ENCODE assay signal across 9 cellular contexts in genomic region chr14:68607081-68607851, GRCh38.
DNase-seq lines count a peak whose midpoint lies in the region; ATAC-seq and TF ChIP-seq lines count a peak whose summit lies in the region.
"Had no signal": no experiment of that assay in that cellular context is flagged by ENCODE, and none has a peak within 500 bp of the region (broad histone marks: within the 10 kb centered on the region; RNA-seq: fewer than 3 reads in every experiment).

No MANE protein-coding gene starts in this region.

- H3K4me1 Mint-ChIP-seq in CD8-positive, alpha-beta T cell (ENCODE audit: low read depth) = peaks cover 17% of the 10 kb centered on the region
- H3K4me1 Mint-ChIP-seq in T-cell (peaks cover 0 to 15% (median 14%) of the 10 kb centered on the region in 3 donors), progenitor cell of endocrine pancreas (ENCODE audit: low read depth) (peaks cover 33% of the 10 kb centered on the region)

- H3K4me1 ChIP-seq in CD8-positive, alpha-beta T cell (ENCODE audit: insufficient read depth, low read length) = peaks cover 15% of the 10 kb centered on the region
- H3K4me1 ChIP-seq in heart left ventricle = peaks cover 0 to 54% (median 32%) of the 10 kb centered on the region in 12 donors

- TF ChIP-seq CTCF in CD8-positive, alpha-beta T cell (IDR thresholded peaks at IDR 0.05) = no peak
- TF ChIP-seq CTCF in heart left ventricle (IDR thresholded peaks at IDR 0.05) = no peak
- no peak for TF ChIP-seq CTCF in progenitor cell of endocrine pancreas (IDR thresholded peaks at IDR 0.05; ENCODE audit: unreplicated experiment)

- DNase-seq in CD8-positive, alpha-beta T cell = no peak
- DNase-seq in T-cell (no peak), heart left ventricle (peak in 2 of 5 donors; percentile 40 to 54), progenitor cell of endocrine pancreas (ENCODE audit: low spot score, unreplicated experiment) (no peak), NCI-H2227 treated with DMSO at 0.1 percent for 48 hours (lab: John Stamatoyannopoulos, UW) (no peak)
- DNase-seq: NCI-H1930 had no signal

- CTCF ChIA-PET in CD8-positive, alpha-beta T cell (lab: Charles Lee) = no interaction called here
- CTCF ChIA-PET in T-cell (lab: Charles Lee) = no interaction called here

- no peaks in the 10 kb centered on the region for H3K36me3 ChIP-seq in CD8-positive, alpha-beta T cell (ENCODE audit: insufficient read depth, low read length)
- H3K36me3 ChIP-seq in heart left ventricle = no peaks in the 10 kb centered on the region

- no peaks in the 10 kb centered on the region for H3K9me3 ChIP-seq in CD8-positive, alpha-beta T cell (ENCODE audit: low read length)
- H3K9me3 ChIP-seq in heart left ventricle = peaks cover 0 to 11% (median 0%) of the 10 kb centered on the region in 12 donors

- 62 to 78% (median 75%) methylated on average over 16 of the region's 16 CpGs for WGBS in heart left ventricle, 4 donors

- TF ChIP-seq POLR2A in heart left ventricle (IDR thresholded peaks at IDR 0.05) = no peak

- peak overlapping the region; percentile 62 for H3K27ac Mint-ChIP-seq in CD8-positive, alpha-beta T cell
- H3K27ac Mint-ChIP-seq in T-cell = peak overlapping the region; percentile 8 to 88
- H3K27ac Mint-ChIP-seq in progenitor cell of endocrine pancreas = peak overlapping the region; percentile 89

- POLR2A ChIA-PET in CD8-positive, alpha-beta T cell (lab: Charles Lee) = interaction anchor here (0.5 kb wide), 1 partner anchor 103 kb away, joined by 3 read pairs; no protein-coding TSS in a partner anchor
- POLR2A ChIA-PET in T-cell (lab: Charles Lee) = interaction anchor here in 1 of 2 donors (0.6 kb wide), 1 partner anchor 1172 kb away, joined by 3 read pairs; no protein-coding TSS in a partner anchor

- H3K27me3 Mint-ChIP-seq in CD8-positive, alpha-beta T cell (ENCODE audit: low read depth) = no peaks in the 10 kb centered on the region
- no peaks in the 10 kb centered on the region for H3K27me3 Mint-ChIP-seq in T-cell
- H3K27me3 Mint-ChIP-seq in progenitor cell of endocrine pancreas = no peaks in the 10 kb centered on the region

- H3K4me3 ChIP-seq in CD8-positive, alpha-beta T cell (ENCODE audit: low read depth, low read length) = no peak overlapping the region
- no peak overlapping the region for H3K4me3 ChIP-seq in heart left ventricle

- H3K36me3 Mint-ChIP-seq in CD8-positive, alpha-beta T cell = no peaks in the 10 kb centered on the region
- H3K36me3 Mint-ChIP-seq in T-cell (no peaks in the 10 kb centered on the region), progenitor cell of endocrine pancreas (ENCODE audit: insufficient read depth) (no peaks in the 10 kb centered on the region)

- H3K27ac ChIP-seq in CD8-positive, alpha-beta T cell (ENCODE audit: low read depth, low read length) = no peak overlapping the region
- peak overlapping the region; percentile 26 to 92 (median 70) for H3K27ac ChIP-seq in heart left ventricle

- intact Hi-C loops in CD8-positive, alpha-beta T cell (cut with DNase I, micrococcal nuclease) = no loop called here
- intact Hi-C loops in heart left ventricle (cut with DNase I) = no loop called here

- ATAC-seq in CD8-positive, alpha-beta T cell = no peak
- peak in 2 of 4 experiments; percentile 48 to 55 for ATAC-seq in T-cell (replicated peaks in 1 of 4)
- ATAC-seq in heart left ventricle = peak in 1 of 4 donors; percentile 33
- no peak for ATAC-seq in GM19455 (IDR thresholded peaks at IDR 0.05; ENCODE audit: unreplicated experiment)
- ATAC-seq in SK-N-SH treated with all-trans-retinoic acid at 6 μM for 48 hours = no peak
- no peak for ATAC-seq in GM18907 (IDR thresholded peaks at IDR 0.05; ENCODE audit: unreplicated experiment)

- peaks cover 4% of the 10 kb centered on the region for H3K9me3 Mint-ChIP-seq in CD8-positive, alpha-beta T cell
- peaks cover 0 to 7% (median 6%) of the 10 kb centered on the region in 3 donors for H3K9me3 Mint-ChIP-seq in T-cell
- no peaks in the 10 kb centered on the region for H3K9me3 Mint-ChIP-seq in progenitor cell of endocrine pancreas (ENCODE audit: low read depth)

- no peaks in the 10 kb centered on the region for H3K27me3 ChIP-seq in CD8-positive, alpha-beta T cell (ENCODE audit: insufficient read depth, low read length)
- no peaks in the 10 kb centered on the region for H3K27me3 ChIP-seq in heart left ventricle

- peak overlapping the region; percentile 13 for H3K4me3 Mint-ChIP-seq in CD8-positive, alpha-beta T cell
- H3K4me3 Mint-ChIP-seq in T-cell = peak overlapping the region in 2 of 3 donors; percentile 28 to 63
- H3K4me3 Mint-ChIP-seq in progenitor cell of endocrine pancreas (ENCODE audit: low read depth) = no peak overlapping the region

TF ChIP-seq in SK-N-SH treated with all-trans-retinoic acid at 6 μM for 48 hours, 23 proteins besides CTCF, POLR2A, EP300 and RAD21:
- no peak for TF ChIP-seq TOX (CRISPR knock-in tag; IDR thresholded peaks at IDR 0.05; ENCODE audit: borderline replicate concordance)
- no peak for TF ChIP-seq ZNF70 (CRISPR knock-in tag; IDR thresholded peaks at IDR 0.05)
- no peak for TF ChIP-seq PATZ1 (CRISPR knock-in tag; IDR thresholded peaks at IDR 0.05; ENCODE audit: borderline replicate concordance)
- no peak for TF ChIP-seq PPARA (CRISPR knock-in tag; IDR thresholded peaks at IDR 0.05; ENCODE audit: borderline replicate concordance)
- TF ChIP-seq CSDC2 (CRISPR knock-in tag; IDR thresholded peaks at IDR 0.05) = no peak
- TF ChIP-seq OSR1 (CRISPR knock-in tag; IDR thresholded peaks at IDR 0.05) = no peak
- TF ChIP-seq ZC3H10 (CRISPR knock-in tag; IDR thresholded peaks at IDR 0.05) = no peak
- TF ChIP-seq, protein P1, sequence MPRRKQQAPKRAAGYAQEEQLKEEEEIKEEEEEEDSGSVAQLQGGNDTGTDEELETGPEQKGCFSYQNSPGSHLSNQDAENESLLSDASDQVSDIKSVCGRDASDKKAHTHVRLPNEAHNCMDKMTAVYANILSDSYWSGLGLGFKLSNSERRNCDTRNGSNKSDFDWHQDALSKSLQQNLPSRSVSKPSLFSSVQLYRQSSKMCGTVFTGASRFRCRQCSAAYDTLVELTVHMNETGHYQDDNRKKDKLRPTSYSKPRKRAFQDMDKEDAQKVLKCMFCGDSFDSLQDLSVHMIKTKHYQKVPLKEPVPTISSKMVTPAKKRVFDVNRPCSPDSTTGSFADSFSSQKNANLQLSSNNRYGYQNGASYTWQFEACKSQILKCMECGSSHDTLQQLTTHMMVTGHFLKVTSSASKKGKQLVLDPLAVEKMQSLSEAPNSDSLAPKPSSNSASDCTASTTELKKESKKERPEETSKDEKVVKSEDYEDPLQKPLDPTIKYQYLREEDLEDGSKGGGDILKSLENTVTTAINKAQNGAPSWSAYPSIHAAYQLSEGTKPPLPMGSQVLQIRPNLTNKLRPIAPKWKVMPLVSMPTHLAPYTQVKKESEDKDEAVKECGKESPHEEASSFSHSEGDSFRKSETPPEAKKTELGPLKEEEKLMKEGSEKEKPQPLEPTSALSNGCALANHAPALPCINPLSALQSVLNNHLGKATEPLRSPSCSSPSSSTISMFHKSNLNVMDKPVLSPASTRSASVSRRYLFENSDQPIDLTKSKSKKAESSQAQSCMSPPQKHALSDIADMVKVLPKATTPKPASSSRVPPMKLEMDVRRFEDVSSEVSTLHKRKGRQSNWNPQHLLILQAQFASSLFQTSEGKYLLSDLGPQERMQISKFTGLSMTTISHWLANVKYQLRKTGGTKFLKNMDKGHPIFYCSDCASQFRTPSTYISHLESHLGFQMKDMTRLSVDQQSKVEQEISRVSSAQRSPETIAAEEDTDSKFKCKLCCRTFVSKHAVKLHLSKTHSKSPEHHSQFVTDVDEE (CRISPR knock-in tag; IDR thresholded peaks at IDR 0.05) = no peak
- TF ChIP-seq TCF4 (CRISPR knock-in tag; IDR thresholded peaks at IDR 0.05; ENCODE audit: borderline replicate concordance) = no peak
- no peak for TF ChIP-seq ZFP30 (CRISPR knock-in tag; IDR thresholded peaks at IDR 0.05)
- no peak for TF ChIP-seq SNAI2 (CRISPR knock-in tag; IDR thresholded peaks at IDR 0.05)
- TF ChIP-seq RARB (CRISPR knock-in tag; IDR thresholded peaks at IDR 0.05) = no peak
